In genomic region chr10:125264091-125264490, GRCh38 we compare ENCODE assay signal across 19 cellular contexts.
DNase-seq lines count a peak whose midpoint lies in the region; ATAC-seq and TF ChIP-seq lines count a peak whose summit lies in the region.
"Had no signal": no experiment of that assay in that cellular context is flagged by ENCODE, and none has a peak within 500 bp of the region (broad histone marks: within the 10 kb centered on the region; RNA-seq: fewer than 3 reads in every experiment).

No MANE protein-coding gene starts in this region.

- H3K9me3 ChIP-seq in Panc1 (ENCODE audit: control insufficient read depth, insufficient read depth, low read depth, low read length), result no peaks in the 10 kb centered on the region
- H3K9me3 ChIP-seq: HAP-1 had no signal

- peaks cover 4% of the 10 kb centered on the region for H3K4me1 Mint-ChIP-seq in type B pancreatic cell (ENCODE audit: unreplicated experiment)
- H3K4me1 Mint-ChIP-seq: B cell; CD4-positive, alpha-beta memory T cell had no signal

- H3K27me3 Mint-ChIP-seq in type B pancreatic cell, result no peaks in the 10 kb centered on the region

- H3K27ac ChIP-seq in Panc1 (ENCODE audit: low read length) (no peak overlapping the region), epithelial cell of prostate (peak overlapping the region; percentile 80)
- H3K27ac ChIP-seq: 22Rv1, RWPE1 had no signal

- POLR2A ChIA-PET in Panc1 (lab: Charles Lee), result no interaction called here

- no peak overlapping the region for H3K4me3 ChIP-seq in Panc1 (ENCODE audit: low read depth in 2 of 2, low read length in 2 of 2)
- H3K4me3 ChIP-seq: HAP-1, K562 had no signal

- no peak overlapping the region for H3K27ac Mint-ChIP-seq in type B pancreatic cell
- H3K27ac Mint-ChIP-seq: B cell; CD4-positive, alpha-beta memory T cell had no signal

- no TSS peak for BruUV-seq in Panc1 (replicated peaks; lab: Mats Ljungman, UMichigan)

- no peaks in the 10 kb centered on the region for H3K27me3 ChIP-seq in Panc1 (ENCODE audit: control insufficient read depth, insufficient read depth, low read length)

- H3K36me3 ChIP-seq in Panc1 (ENCODE audit: control insufficient read depth, insufficient read depth, low read length), result no peaks in the 10 kb centered on the region
- H3K36me3 ChIP-seq: HAP-1 had no signal

- CTCF ChIA-PET in Panc1 (lab: Charles Lee), result no interaction called here

- H3K9me3 Mint-ChIP-seq in type B pancreatic cell, result no peaks in the 10 kb centered on the region

- in situ Hi-C loops in Panc1 (cut with HindIII; ENCODE audit: low pct_unique_long_range_greater_than_20kb, low sequenced_read_pairs), result no loop called here

- intact Hi-C loops in Panc1 (cut with micrococcal nuclease; ENCODE audit: unreplicated experiment), result no loop called here

- H3K4me3 Mint-ChIP-seq in type B pancreatic cell, result no peak overlapping the region
- H3K4me3 Mint-ChIP-seq: B cell; CD4-positive, alpha-beta memory T cell had no signal

- DNase-seq in activated CD8-positive, alpha-beta memory T cell treated with anti-CD3 and anti-CD28 coated beads for 24 hours, result peak; percentile 28
- DNase-seq in activated CD8-positive, alpha-beta memory T cell treated with anti-CD3 and anti-CD28 coated beads, Interleukin-2, amount 50 U/mL, for 4 hours, result no peak
- no peak for DNase-seq in Panc1 (ENCODE audit: low read depth, low spot score)
- no peak for DNase-seq in epithelial cell of prostate (ENCODE audit: low read depth, low spot score)
- peak; percentile 47 for DNase-seq in type B pancreatic cell (ENCODE audit: extremely low spot score, unreplicated experiment)
- DNase-seq in DMS153 (lab: John Stamatoyannopoulos, UW), result no peak
- no peak for DNase-seq in activated CD4-positive, alpha-beta T cell treated with anti-CD3 and anti-CD28 coated beads, Interleukin-2, amount 50 U/mL, for 4 hours
- no peak for DNase-seq in epidermal melanocyte (ENCODE audit: insufficient read length, low spot score)
- DNase-seq: CD4-positive, alpha-beta memory T cell; DMS79; MV-4-11; NCI-H1694 treated with DMSO at 0.1 percent for 48 hours; NCI-H748 treated with DMSO at 0.1 percent for 48 hours; OCI-M1 had no signal

- H3K4me1 ChIP-seq in Panc1 (ENCODE audit: control insufficient read depth, insufficient read depth, low read length), result peaks cover 8% of the 10 kb centered on the region; the same call in 1 of the 2 replicates
- H3K4me1 ChIP-seq: HAP-1 had no signal

- ATAC-seq in Panc1, result peak; percentile 35; the same call in 1 of the 2 replicates
- ATAC-seq: K562 had no signal

- no peaks in the 10 kb centered on the region for H3K36me3 Mint-ChIP-seq in type B pancreatic cell
- H3K36me3 Mint-ChIP-seq: CD4-positive, alpha-beta memory T cell had no signal

- TF ChIP-seq CTCF in Panc1 (IDR thresholded peaks at IDR 0.05) (no peak), type B pancreatic cell (conservative IDR thresholded peaks at IDR 0.05) (no peak)

Comparison
In these comparisons a context has a peak if more than half of its experiments do, and no peak if none do; other contexts are left out.
1. DNase-seq: peak in activated CD8-positive, alpha-beta memory T cell treated with anti-CD3 and anti-CD28 coated beads for 24 hours (single experiment) and type B pancreatic cell (single experiment); none in activated CD8-positive, alpha-beta memory T cell treated with anti-CD3 and anti-CD28 coated beads, Interleukin-2, amount 50 U/mL, for 4 hours (single experiment), Panc1 (single experiment), epithelial cell of prostate (single experiment), DMS153 (single experiment), activated CD4-positive, alpha-beta T cell treated with anti-CD3 and anti-CD28 coated beads, Interleukin-2, amount 50 U/mL, for 4 hours (0 of 2) and epidermal melanocyte (single experiment).